In the genomic region with DNA sequence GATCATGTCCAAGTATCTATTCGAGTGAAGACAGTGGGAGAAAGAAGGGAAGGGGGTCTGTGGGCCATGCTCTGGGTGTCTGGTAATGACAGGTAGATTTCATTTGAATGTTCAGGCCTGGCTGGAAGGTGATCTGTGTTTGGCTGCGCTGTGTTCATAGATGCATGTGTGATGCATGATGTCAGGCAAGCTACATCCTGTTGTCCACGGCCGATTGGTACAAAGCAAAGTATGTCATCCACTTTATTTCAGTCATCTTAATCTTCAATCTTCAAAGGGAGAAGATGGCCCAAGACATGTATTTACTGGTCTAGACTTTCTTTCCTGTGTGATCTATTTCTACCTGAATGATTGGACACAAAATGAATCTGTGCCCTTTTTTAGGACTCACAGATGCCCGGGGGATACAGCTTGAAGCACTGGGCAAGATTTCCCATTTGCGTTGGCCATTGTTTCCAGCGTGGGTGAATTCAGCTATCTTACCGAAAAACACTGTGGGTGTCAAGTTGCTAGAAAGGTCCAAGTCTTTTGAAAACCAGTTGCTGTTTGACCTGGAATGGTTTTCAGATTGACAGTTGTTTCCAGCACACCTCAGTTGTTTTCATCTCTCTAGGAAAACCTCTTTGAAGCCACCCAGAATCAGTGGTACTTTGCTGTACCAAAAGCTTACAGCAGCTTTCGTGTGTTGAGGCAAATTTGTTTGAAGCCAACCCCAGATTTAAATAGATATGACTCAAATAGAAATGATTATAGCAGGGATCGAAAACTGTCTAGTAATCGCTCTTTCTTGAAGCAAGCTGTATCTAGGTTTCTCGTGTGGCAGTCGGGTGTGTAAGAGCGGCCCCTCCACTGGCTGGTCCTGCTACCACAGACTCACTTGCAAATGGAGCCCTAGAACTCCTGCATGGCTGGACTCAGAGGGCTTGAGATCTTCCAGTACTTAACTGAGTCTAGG, we compare ENCODE assay signal across 10 cellular contexts. TPM values are rescaled to one million over a fixed set of nuclear protein-coding genes. Genes with fewer than 3 reads are reported as not detected.
DNase-seq lines count a peak whose midpoint lies in the region; ATAC-seq, FAIRE-seq and TF ChIP-seq lines count a peak whose summit lies in the region.
"Had no signal": no experiment of that assay in that cellular context is flagged by ENCODE, and none has a peak within 500 bp of the region (broad histone marks: within the 10 kb centered on the region; RNA-seq: fewer than 3 reads in every experiment).

No MANE protein-coding gene starts in this region.

- no peak for TF ChIP-seq CTCF in WERI-Rb-1 (IDR thresholded peaks at IDR 0.05; ENCODE audit: low read depth, low read length)

- no peaks in the 10 kb centered on the region for H3K9me3 ChIP-seq in WERI-Rb-1 (ENCODE audit: severe bottlenecking)
- H3K9me3 ChIP-seq: neutrophil had no signal

- peak; percentile 92 for FAIRE-seq in GM18507 (lab: Jason Lieb, UNC)

- peaks cover 6% of the 10 kb centered on the region for H3K36me3 Mint-ChIP-seq in activated CD4-positive, alpha-beta memory T cell treated with anti-CD3 and anti-CD28 coated beads, Interleukin-2, amount 10 ng/mL, durations not matched to agents 7 days and 5 days (ENCODE audit: low read depth)
- H3K36me3 Mint-ChIP-seq in activated T-helper 2 cell treated with anti-CD3 and anti-CD28 coated beads, Interferon-gamma antibody, Interleukin-2, Interleukin-4, amounts not matched to agents 10 μg/mL and 5 μg/mL and 100 μg/mL, durations not matched to agents 14 hours and 24 hours and 36 hours (ENCODE audit: low read depth) = peaks cover 15% of the 10 kb centered on the region

- intact Hi-C loops in activated T-helper 2 cell treated with anti-CD3 and anti-CD28 coated beads, Interferon-gamma antibody, Interleukin-2, Interleukin-4, amounts not matched to agents 10 μg/mL and 5 μg/mL and 100 μg/mL, durations not matched to agents 14 hours and 24 hours and 36 hours (cut with micrococcal nuclease) = no loop called here

- H3K4me3 Mint-ChIP-seq in activated CD4-positive, alpha-beta memory T cell treated with anti-CD3 and anti-CD28 coated beads, Interleukin-2, amount 10 ng/mL, durations not matched to agents 7 days and 5 days = no peak overlapping the region
- no peak overlapping the region for H3K4me3 Mint-ChIP-seq in activated T-helper 2 cell treated with anti-CD3 and anti-CD28 coated beads, Interferon-gamma antibody, Interleukin-2, Interleukin-4, amounts not matched to agents 10 μg/mL and 5 μg/mL and 100 μg/mL, durations not matched to agents 14 hours and 24 hours and 36 hours (ENCODE audit: low read depth)
- H3K4me3 Mint-ChIP-seq: activated naive CD8-positive, alpha-beta T cell had no signal

- H3K27ac ChIP-seq in WERI-Rb-1 = no peak overlapping the region
- H3K27ac ChIP-seq: neutrophil had no signal

- no peak for DNase-seq in GM18507 (ENCODE audit: extremely low spot score, insufficient read length, low read depth)
- no peak for DNase-seq in activated CD4-positive, alpha-beta memory T cell treated with anti-CD3 and anti-CD28 coated beads, Interleukin-2, amount 10 ng/mL, durations not matched to agents 7 days and 5 days
- DNase-seq in WERI-Rb-1 = no peak
- DNase-seq in activated T-helper 2 cell treated with anti-CD3 and anti-CD28 coated beads, Interferon-gamma antibody, Interleukin-2, Interleukin-4, amounts not matched to agents 10 μg/mL and 5 μg/mL and 100 μg/mL, durations not matched to agents 14 hours and 24 hours and 36 hours (ENCODE audit: low spot score) = no peak
- no peak for DNase-seq in C1 segment of cervical spinal cord (lab: John Stamatoyannopoulos, UW)
- DNase-seq: NCI-H226 had no signal

- CTCF ChIA-PET in activated CD4-positive, alpha-beta memory T cell treated with anti-CD3 and anti-CD28 coated beads, Interleukin-2, amount 10 ng/mL, durations not matched to agents 7 days and 5 days (lab: Charles Lee) = interaction anchor here (1.2 to 2.1 kb wide), 5 partner anchors 9 to 129 kb away, joined by 3 to 8 read pairs (median 3); a partner anchor contains a TSS

- peaks cover 2% of the 10 kb centered on the region for H3K27me3 Mint-ChIP-seq in activated CD4-positive, alpha-beta memory T cell treated with anti-CD3 and anti-CD28 coated beads, Interleukin-2, amount 10 ng/mL, durations not matched to agents 7 days and 5 days
- H3K27me3 Mint-ChIP-seq in activated T-helper 2 cell treated with anti-CD3 and anti-CD28 coated beads, Interferon-gamma antibody, Interleukin-2, Interleukin-4, amounts not matched to agents 10 μg/mL and 5 μg/mL and 100 μg/mL, durations not matched to agents 14 hours and 24 hours and 36 hours (ENCODE audit: low read depth) = no peaks in the 10 kb centered on the region
- H3K27me3 Mint-ChIP-seq: activated naive CD8-positive, alpha-beta T cell had no signal

- peaks cover 65% of the 10 kb centered on the region for H3K27me3 ChIP-seq in WERI-Rb-1 (ENCODE audit: insufficient read depth, low read depth, severe bottlenecking)
- H3K27me3 ChIP-seq: neutrophil had no signal

- POLR2A ChIA-PET in activated CD4-positive, alpha-beta memory T cell treated with anti-CD3 and anti-CD28 coated beads, Interleukin-2, amount 10 ng/mL, durations not matched to agents 7 days and 5 days (lab: Charles Lee) = interaction anchor here (0.9 to 2.2 kb wide), 5 partner anchors 9 to 98 kb away, joined by 4 to 11 read pairs (median 5); a partner anchor contains a TSS

- peak; percentile 53 for ATAC-seq in GM19395 (IDR thresholded peaks at IDR 0.05; ENCODE audit: unreplicated experiment)
- peak; percentile 31 for ATAC-seq in HG02973 (IDR thresholded peaks at IDR 0.05; ENCODE audit: unreplicated experiment)

- H3K4me1 Mint-ChIP-seq in activated CD4-positive, alpha-beta memory T cell treated with anti-CD3 and anti-CD28 coated beads, Interleukin-2, amount 10 ng/mL, durations not matched to agents 7 days and 5 days = peaks cover 23% of the 10 kb centered on the region
- H3K4me1 Mint-ChIP-seq in activated T-helper 2 cell treated with anti-CD3 and anti-CD28 coated beads, Interferon-gamma antibody, Interleukin-2, Interleukin-4, amounts not matched to agents 10 μg/mL and 5 μg/mL and 100 μg/mL, durations not matched to agents 14 hours and 24 hours and 36 hours (ENCODE audit: low read depth) = peaks cover 19% of the 10 kb centered on the region

- H3K4me3 ChIP-seq in WERI-Rb-1 (ENCODE audit: low read depth, low read length) = no peak overlapping the region

- H3K27ac Mint-ChIP-seq in activated CD4-positive, alpha-beta memory T cell treated with anti-CD3 and anti-CD28 coated beads, Interleukin-2, amount 10 ng/mL, durations not matched to agents 7 days and 5 days = peak overlapping the region; percentile 51
- H3K27ac Mint-ChIP-seq in activated T-helper 2 cell treated with anti-CD3 and anti-CD28 coated beads, Interferon-gamma antibody, Interleukin-2, Interleukin-4, amounts not matched to agents 10 μg/mL and 5 μg/mL and 100 μg/mL, durations not matched to agents 14 hours and 24 hours and 36 hours = no peak overlapping the region
- H3K27ac Mint-ChIP-seq: activated naive CD8-positive, alpha-beta T cell had no signal

- H3K36me3 ChIP-seq in WERI-Rb-1 = peaks cover 5% of the 10 kb centered on the region; the same call in 1 of the 2 replicates

- no peaks in the 10 kb centered on the region for H3K9me3 Mint-ChIP-seq in activated CD4-positive, alpha-beta memory T cell treated with anti-CD3 and anti-CD28 coated beads, Interleukin-2, amount 10 ng/mL, durations not matched to agents 7 days and 5 days
- no peaks in the 10 kb centered on the region for H3K9me3 Mint-ChIP-seq in activated T-helper 2 cell treated with anti-CD3 and anti-CD28 coated beads, Interferon-gamma antibody, Interleukin-2, Interleukin-4, amounts not matched to agents 10 μg/mL and 5 μg/mL and 100 μg/mL, durations not matched to agents 14 hours and 24 hours and 36 hours

RNA-seq across cellular contexts. Expression of a gene that starts 27.2 kb away (rescaled TPM):
- 10 to 100 TPM; 36.3 to 41.5 TPM for total RNA-seq in activated CD4-positive, alpha-beta memory T cell treated with anti-CD3 and anti-CD28 coated beads, Interleukin-2, amount 10 ng/mL, durations not matched to agents 7 days and 5 days
- 27.5 and 28.6 TPM in 2 replicates for total RNA-seq in activated T-helper 2 cell treated with anti-CD3 and anti-CD28 coated beads, Interferon-gamma antibody, Interleukin-2, Interleukin-4, amounts not matched to agents 10 μg/mL and 5 μg/mL and 100 μg/mL, durations not matched to agents 14 hours and 24 hours and 36 hours
